In the genomic region with DNA sequence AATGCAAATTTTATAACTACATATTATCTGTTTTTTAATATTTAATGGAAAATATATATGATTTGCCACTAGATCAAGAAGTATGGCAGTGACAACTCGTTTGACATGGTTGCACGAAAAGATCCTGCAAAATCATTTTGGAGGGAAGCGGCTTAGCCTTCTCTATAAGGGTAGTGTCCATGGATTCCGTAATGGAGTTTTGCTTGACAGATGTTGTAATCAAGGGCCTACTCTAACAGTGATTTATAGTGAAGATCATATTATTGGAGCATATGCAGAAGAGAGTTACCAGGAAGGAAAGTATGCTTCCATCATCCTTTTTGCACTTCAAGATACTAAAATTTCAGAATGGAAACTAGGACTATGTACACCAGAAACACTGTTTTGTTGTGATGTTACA, we compare ENCODE assay signal across 1 cellular context.
TF ChIP-seq lines count a peak whose summit lies in the region.

No MANE protein-coding gene starts in this region.

TF ChIP-seq in IMR-90, 13 proteins besides CTCF, POLR2A, EP300 and RAD21 (continued from another document):
- TF ChIP-seq, protein P1, sequence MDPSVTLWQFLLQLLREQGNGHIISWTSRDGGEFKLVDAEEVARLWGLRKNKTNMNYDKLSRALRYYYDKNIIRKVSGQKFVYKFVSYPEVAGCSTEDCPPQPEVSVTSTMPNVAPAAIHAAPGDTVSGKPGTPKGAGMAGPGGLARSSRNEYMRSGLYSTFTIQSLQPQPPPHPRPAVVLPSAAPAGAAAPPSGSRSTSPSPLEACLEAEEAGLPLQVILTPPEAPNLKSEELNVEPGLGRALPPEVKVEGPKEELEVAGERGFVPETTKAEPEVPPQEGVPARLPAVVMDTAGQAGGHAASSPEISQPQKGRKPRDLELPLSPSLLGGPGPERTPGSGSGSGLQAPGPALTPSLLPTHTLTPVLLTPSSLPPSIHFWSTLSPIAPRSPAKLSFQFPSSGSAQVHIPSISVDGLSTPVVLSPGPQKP (IDR thresholded peaks at IDR 0.05; ENCODE audit: borderline replicate concordance, low read depth, low read length), result no peak
- no peak for TF ChIP-seq FOS (IDR thresholded peaks at IDR 0.05; ENCODE audit: low read depth, low read length)
- no peak for TF ChIP-seq CEBPB (IDR thresholded peaks at IDR 0.05; ENCODE audit: low read depth, low read length)
- TF ChIP-seq RCOR1 (IDR thresholded peaks at IDR 0.05; ENCODE audit: insufficient replicate concordance, low read length), result no peak
- no peak for TF ChIP-seq MAFK (IDR thresholded peaks at IDR 0.05; ENCODE audit: low read depth, low read length)
- no peak for TF ChIP-seq NFE2L2 (IDR thresholded peaks at IDR 0.05; ENCODE audit: low read depth, low read length)
- TF ChIP-seq MXI1 (IDR thresholded peaks at IDR 0.05; ENCODE audit: borderline replicate concordance, low read depth, low read length), result no peak
TF ChIP-seq in IMR-90: peak in this region for 0.
